In the genomic region with DNA sequence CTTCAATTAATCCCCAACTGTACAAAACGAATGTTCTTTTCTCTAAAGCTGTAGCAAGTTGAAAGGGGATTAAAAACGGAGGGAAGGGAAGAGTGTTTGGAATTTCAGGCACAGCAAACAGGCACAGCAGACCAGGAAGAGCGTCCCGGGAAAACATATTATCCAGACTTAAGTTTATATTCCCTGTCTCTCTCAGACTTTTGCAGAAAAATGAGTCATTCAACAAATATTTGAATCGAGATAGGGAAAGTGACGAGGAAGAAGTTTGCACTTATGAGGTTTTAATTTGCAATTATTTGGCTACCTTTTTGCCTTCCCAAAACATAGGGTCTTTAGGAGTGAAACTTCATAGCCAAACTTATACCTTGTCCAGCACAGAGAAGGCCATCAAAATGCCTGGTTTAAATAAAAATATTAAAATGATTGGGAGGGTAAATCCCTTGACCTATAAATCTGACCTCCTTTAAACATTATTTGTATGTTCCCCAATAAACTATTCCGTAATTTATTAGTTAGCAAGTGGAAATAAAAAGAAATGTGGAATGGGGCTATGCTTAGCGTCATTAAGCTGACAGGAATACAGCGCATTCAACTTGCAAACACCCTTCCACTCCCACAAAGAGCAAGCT, we compare ENCODE assay signal across 8 cellular contexts. TPM values are rescaled to one million over a fixed set of nuclear protein-coding genes. Genes with fewer than 3 reads are reported as not detected.
DNase-seq lines count a peak whose midpoint lies in the region; ATAC-seq, FAIRE-seq and TF ChIP-seq lines count a peak whose summit lies in the region.

No MANE protein-coding gene starts in this region.

- no peak for TF ChIP-seq POLR2A in GM18505 (IDR thresholded peaks at IDR 0.05; ENCODE audit: borderline replicate concordance, extremely low read depth, insufficient read depth, insufficient read length)

- H3K4me1 ChIP-seq in SJCRH30 (peaks cover 3% of the 10 kb centered on the region; the same call in 1 of the 2 replicates), pancreas (peaks cover 0 to 13% (median 11%) of the 10 kb centered on the region in 3 donors)

- FAIRE-seq in pancreas (lab: Jason Lieb, UNC) = no peak

- H3K9me3 ChIP-seq in SJCRH30 (replicated peaks) (no peaks in the 10 kb centered on the region), pancreas (no peaks in the 10 kb centered on the region)

- H3K4me3 ChIP-seq in SJCRH30 (peak overlapping the region; percentile 48), pancreas (peak overlapping the region in 2 of 4 donors; percentile 11 to 47)

- DNase-seq in SJCRH30 (peak in 1 of 2 experiments; percentile 42), pancreas (no peak), NCI-H187 (lab: John Stamatoyannopoulos, UW) (no peak), SKM-1 treated with dmso at 0.1 percent for 144 hours (lab: John Stamatoyannopoulos, UW; ENCODE audit: unreplicated experiment) (no peak), NCI-H2081 (lab: John Stamatoyannopoulos, UW) (no peak)

- intact Hi-C loops in pancreas (cut with DNase I) = no loop called here

- no peaks in the 10 kb centered on the region for H3K27me3 ChIP-seq in SJCRH30
- H3K27me3 ChIP-seq in pancreas = no peaks in the 10 kb centered on the region

- H3K27ac ChIP-seq in SJCRH30 (peak overlapping the region; percentile 73), pancreas (peak overlapping the region; percentile 69 to 91 (median 80))

- H3K36me3 ChIP-seq in SJCRH30 (no peaks in the 10 kb centered on the region), pancreas (no peaks in the 10 kb centered on the region)

- ATAC-seq in GM18505 (IDR thresholded peaks at IDR 0.05; ENCODE audit: unreplicated experiment) = peak; percentile 60
- peak; percentile 74 for ATAC-seq in HG02759 (IDR thresholded peaks at IDR 0.05; ENCODE audit: unreplicated experiment)
- ATAC-seq in esophagus mucosa = peak; percentile 96
- ATAC-seq in pancreas = peak; percentile 91 to 96 (median 94)

- no peak for TF ChIP-seq CTCF in pancreas (IDR thresholded peaks at IDR 0.05)

- WGBS in pancreas, 2 donors = 6% methylated on average over 9 of the region's 9 CpGs

RNA-seq across cellular contexts. Expression of a gene that starts 16.0 kb away (rescaled TPM):
- total RNA-seq in SJCRH30 (2014; rRNA removed; shearing (Covaris generic)) = 0.33 and 0.67 TPM in 2 replicates
- total RNA-seq in esophagus mucosa (4.7 TPM), pancreas (10 to 100 TPM in 1 of 6 donors, 1 to 10 TPM in 5; 3.1 to 10.2 (median 3.8) TPM)
- polyA plus RNA-seq in pancreas = 1 to 10 TPM; 3.4 to 3.9 TPM
